8 cellular contexts compared by ENCODE assay signal in genomic region chr1:3624194-3625136, GRCh38. TPM values are rescaled to one million over a fixed set of nuclear protein-coding genes. Genes with fewer than 3 reads are reported as not detected.
DNase-seq lines count a peak whose midpoint lies in the region; ATAC-seq lines count a peak whose summit lies in the region.

TPRG1L (plus strand) TSS chr1:3625015; CDS start chr1:3625073, 58 bp downstream.

- H3K36me3 Mint-ChIP-seq in memory B cell: no peaks in the 10 kb centered on the region

- H3K36me3 ChIP-seq in effector memory CD4-positive, alpha-beta T cell (ENCODE audit: control insufficient read depth, insufficient read depth, low read length): peaks cover 22% of the 10 kb centered on the region

- no peaks in the 10 kb centered on the region for H3K27me3 ChIP-seq in effector memory CD4-positive, alpha-beta T cell (replicated peaks; ENCODE audit: control insufficient read depth, insufficient read depth, low read length, poor library complexity, severe bottlenecking)

- peak within 1 kb of the TSS; percentile 95 for H3K27ac Mint-ChIP-seq in memory B cell

- DNase-seq in COLO668 (lab: John Stamatoyannopoulos, UW; ENCODE audit: unreplicated experiment): peak; percentile 100
- peak; percentile 96 for DNase-seq in HT-29 (ENCODE audit: low spot score)
- peak; percentile 96 for DNase-seq in NOMO-1 treated with DMSO at 0.1 percent for 48 hours (lab: John Stamatoyannopoulos, UW; ENCODE audit: unreplicated experiment)
- peak; percentile 96 for DNase-seq in activated CD8-positive, alpha-beta memory T cell treated with anti-CD3 and anti-CD28 coated beads for 4 hours (ENCODE audit: low read depth in 2 of 2)
- peak; percentile 97 to 98 (median 98) for DNase-seq in effector memory CD4-positive, alpha-beta T cell
- DNase-seq in memory B cell (ENCODE audit: low spot score in 2 of 2): peak; percentile 98 to 99
- peak; percentile 97 for DNase-seq in stimulated activated CD8-positive, alpha-beta memory T cell treated with anti-CD3 and anti-CD28 coated beads, Interleukin-12 subunit alpha, Interleukin-12 subunit beta, amount 100 ng/mL, for 1 hour (ENCODE audit: low read depth)

- peaks cover 15% of the 10 kb centered on the region for H3K4me1 ChIP-seq in effector memory CD4-positive, alpha-beta T cell (ENCODE audit: control insufficient read depth, insufficient read depth, low read length, poor library complexity, severe bottlenecking)

- H3K9me3 Mint-ChIP-seq in memory B cell: no peaks in the 10 kb centered on the region

- peak within 1 kb of the TSS; percentile 90 for H3K4me3 Mint-ChIP-seq in memory B cell

- no peaks in the 10 kb centered on the region for H3K9me3 ChIP-seq in effector memory CD4-positive, alpha-beta T cell (ENCODE audit: control insufficient read depth, low read length)

- peak within 1 kb of the TSS; percentile 98 for H3K4me3 ChIP-seq in effector memory CD4-positive, alpha-beta T cell (ENCODE audit: insufficient read depth, low read depth, low read length, poor library complexity, severe bottlenecking)

- ATAC-seq in GM21360 (IDR thresholded peaks at IDR 0.05; ENCODE audit: unreplicated experiment): peak; percentile 94
- ATAC-seq in memory B cell (ENCODE audit: low read depth): peak; percentile 92

- H3K27me3 Mint-ChIP-seq in memory B cell: no peaks in the 10 kb centered on the region

- peak within 1 kb of the TSS; percentile 75 for H3K27ac ChIP-seq in effector memory CD4-positive, alpha-beta T cell (ENCODE audit: insufficient read depth, low read length, poor library complexity, severe bottlenecking)

- peaks cover 34% of the 10 kb centered on the region for H3K4me1 Mint-ChIP-seq in memory B cell

RNA-seq across cellular contexts. Expression of gene TPRG1L, which starts in this region (rescaled TPM):
- total RNA-seq in HT-29 (2014; rRNA removed; shearing (Covaris generic)): 43.1 and 44.4 TPM in 2 replicates

Comparison
In these comparisons a context has a peak if more than half of its experiments do, and no peak if none do; other contexts are left out.
1. Peak in every context shown above with its lines: DNase-seq, ATAC-seq, H3K4me3 ChIP-seq and H3K27ac ChIP-seq.